In the genomic region with DNA sequence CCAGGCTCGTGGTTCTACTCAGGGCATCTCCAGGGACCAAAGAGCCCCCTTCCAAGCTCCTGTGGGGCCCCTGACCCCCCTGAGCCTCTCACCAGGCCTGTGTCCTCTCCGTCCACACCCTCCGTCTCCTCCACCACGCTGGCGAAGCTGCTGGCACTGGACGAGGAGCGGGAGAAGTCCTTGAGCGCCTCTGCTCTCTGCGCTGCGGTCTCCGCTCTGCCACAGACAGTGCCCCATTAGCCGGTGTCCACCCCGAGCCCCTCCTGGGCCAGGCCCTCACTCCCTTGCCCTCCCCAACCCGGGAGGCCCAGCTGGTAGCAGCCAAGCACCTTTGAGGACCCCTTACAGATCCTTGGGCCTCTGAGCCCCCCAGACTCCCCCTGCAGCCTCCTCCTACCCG, we compare ENCODE assay signal across 26 cellular contexts.
"Had no signal": no experiment of that assay in that cellular context is flagged by ENCODE, and none has a peak within 500 bp of the region (broad histone marks: within the 10 kb centered on the region; RNA-seq: fewer than 3 reads in every experiment).

No MANE protein-coding gene starts in this region.

- H3K27ac ChIP-seq: colonic mucosa, epithelial cell of prostate, esophagus squamous epithelium, gastrocnemius medialis, heart right ventricle, left lung, lower lobe of right lung had no signal

- H3K36me3 Mint-ChIP-seq: mesothelial cell of epicardium had no signal

- FAIRE-seq: endometrium, islet of Langerhans, keratinocyte had no signal

- H3K27me3 ChIP-seq: colonic mucosa had no signal

- H3K9me3 Mint-ChIP-seq: dendritic cell treated with granulocyte-macrophage colony-stimulating factor and Interleukin-4, amounts not matched to agents 40 ng/mL and 50 ng/mL, for 4 days; effector memory CD8-positive, alpha-beta T cell; endodermal cell; mesothelial cell of epicardium had no signal

- H3K4me3 Mint-ChIP-seq: dendritic cell treated with granulocyte-macrophage colony-stimulating factor and Interleukin-4, amounts not matched to agents 40 ng/mL and 50 ng/mL, for 4 days; effector memory CD8-positive, alpha-beta T cell; endodermal cell; mesothelial cell of epicardium had no signal

- H3K36me3 ChIP-seq: colonic mucosa, esophagus squamous epithelium, gastrocnemius medialis, heart right ventricle, left lung had no signal

- DNase-seq: colonic mucosa; cortex of kidney; effector CD8-positive, alpha-beta T cell; effector memory CD8-positive, alpha-beta T cell; endodermal cell; erythroblast; esophagus squamous epithelium; foreskin fibroblast; foreskin melanocyte; gastrocnemius medialis; glutamatergic neuron; heart right ventricle; hippocampal formation; left cardiac atrium; left ventricle myocardium superior; lower lobe of right lung; mesenchymal stem cell; mucosa of descending colon had no signal

- H3K27ac Mint-ChIP-seq: dendritic cell treated with granulocyte-macrophage colony-stimulating factor and Interleukin-4, amounts not matched to agents 40 ng/mL and 50 ng/mL, for 4 days; effector memory CD8-positive, alpha-beta T cell; mesothelial cell of epicardium had no signal

- ATAC-seq: effector memory CD8-positive, alpha-beta T cell; esophagus mucosa; gastrocnemius medialis; heart right ventricle; left cardiac atrium; left lung; left ventricle myocardium superior; lower lobe of right lung; mucosa of descending colon had no signal

- H3K4me1 ChIP-seq: colonic mucosa, esophagus squamous epithelium, gastrocnemius medialis, heart right ventricle, left lung, lower lobe of right lung had no signal

- H3K9me3 ChIP-seq: colonic mucosa, esophagus squamous epithelium, gastrocnemius medialis, heart right ventricle, left lung, lower lobe of right lung, mucosa of descending colon had no signal

- H3K4me1 Mint-ChIP-seq: mesothelial cell of epicardium had no signal

- H3K4me3 ChIP-seq: colonic mucosa, esophagus squamous epithelium, gastrocnemius medialis, heart right ventricle, left lung, lower lobe of right lung, mucosa of descending colon had no signal
